17 cellular contexts compared by ENCODE assay signal in the genomic region with DNA sequence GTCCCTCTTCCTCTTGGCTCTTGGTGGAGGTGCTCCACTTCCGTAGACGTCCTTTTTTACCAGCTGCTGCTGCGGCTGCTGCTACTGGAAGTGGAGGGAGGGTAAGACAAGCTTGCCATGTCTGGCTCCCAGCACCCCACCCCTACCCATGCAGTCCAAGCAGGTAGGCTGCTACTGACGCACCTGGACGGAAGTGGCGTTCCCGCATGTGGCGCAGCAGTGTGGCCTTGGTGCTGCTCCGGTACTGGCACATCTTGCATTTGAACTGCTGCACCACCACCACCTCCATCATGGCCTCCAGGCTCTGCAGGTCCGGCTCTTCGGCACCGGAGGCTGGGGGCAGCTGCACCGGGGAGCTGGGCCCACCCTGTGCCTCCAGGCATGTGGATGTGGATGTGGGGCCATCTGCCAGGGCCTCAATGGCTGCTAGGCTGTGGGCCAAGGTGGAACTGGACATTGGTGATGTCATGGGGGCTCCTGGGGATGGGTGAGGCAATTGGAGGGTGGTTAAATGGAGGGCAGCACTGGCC. TPM values are rescaled to one million over a fixed set of nuclear protein-coding genes. Genes with fewer than 3 reads are reported as not detected.
"Had no signal": no experiment of that assay in that cellular context is flagged by ENCODE, and none has a peak within 500 bp of the region (broad histone marks: within the 10 kb centered on the region; RNA-seq: fewer than 3 reads in every experiment).

No MANE protein-coding gene starts in this region.

- H2AFZ ChIP-seq: parathyroid adenoma had no signal

- H3K9ac ChIP-seq: parathyroid adenoma, SK-N-SH had no signal

- H3K4me3 ChIP-seq: esophagus squamous epithelium, left lung, right atrium auricular region had no signal

- H3K27ac Mint-ChIP-seq: brain, mesothelial cell of epicardium, type B pancreatic cell had no signal

- H3K4me3 Mint-ChIP-seq: brain, mesothelial cell of epicardium, neural crest cell, type B pancreatic cell had no signal

- H3K27ac ChIP-seq: esophagus squamous epithelium, left lung, parathyroid adenoma, right atrium auricular region had no signal

- ATAC-seq: left lung had no signal

- H3K27me3 ChIP-seq: esophagus squamous epithelium, left lung, right atrium auricular region had no signal

- H3K9me3 ChIP-seq: esophagus squamous epithelium, left lung, right atrium auricular region, SK-N-SH had no signal

- DNase-seq: activated CD4-positive, alpha-beta T cell treated with anti-CD3 and anti-CD28 coated beads, Interleukin-2, amount 50 U/mL, for 1 hour; activated naive CD4-positive, alpha-beta T cell treated with anti-CD3 and anti-CD28 coated beads, Interleukin-2, amount 50 U/mL, for 16 hours; activated T-cell treated with anti-CD3 and anti-CD28 coated beads for 4 hours; esophagus squamous epithelium; foreskin fibroblast; stimulated activated CD4-positive, alpha-beta T cell treated with anti-CD3 and anti-CD28 coated beads, Interleukin-12 subunit alpha, Interleukin-12 subunit beta, amount 100 ng/mL, for 4 hours; stimulated activated naive CD4-positive, alpha-beta T cell treated with Interleukin-2 at 50 U/mL for 16 hours had no signal

- H3K4me2 ChIP-seq: SK-N-SH had no signal

- H3K9me3 Mint-ChIP-seq: brain, mesothelial cell of epicardium, neural crest cell had no signal

RNA-seq across cellular contexts. Expression of gene MMP9, which starts 41.1 kb away (rescaled TPM):
- total RNA-seq: activated CD8-positive, alpha-beta memory T cell treated with anti-CD3 and anti-CD28 coated beads for 36 hours; mesothelial cell of epicardium; myocyte; neural crest cell had no signal
